Comparison of ENCODE assay signal across 7 cellular contexts in genomic region chr13:113057559-113057958, GRCh38. TPM values are rescaled to one million over a fixed set of nuclear protein-coding genes. Genes with fewer than 3 reads are reported as not detected.
"Had no signal": no experiment of that assay in that cellular context is flagged by ENCODE, and none has a peak within 500 bp of the region (broad histone marks: within the 10 kb centered on the region; RNA-seq: fewer than 3 reads in every experiment).

No MANE protein-coding gene starts in this region.

RNA-seq across cellular contexts. Expression of gene F7, which starts 48.0 kb away (rescaled TPM):
- total RNA-seq: LHCN-M2, MCF 10A, OCI-LY7, PC-9, RPMI7951, SJSA1 had no signal
- polyA plus RNA-seq: SK-N-SH had no signal
